16 cellular contexts compared by ENCODE assay signal in genomic region chr2:27082773-27083409, GRCh38. TPM values are rescaled to one million over a fixed set of nuclear protein-coding genes. Genes with fewer than 3 reads are reported as not detected.
DNase-seq lines count a peak whose midpoint lies in the region; ATAC-seq and TF ChIP-seq lines count a peak whose summit lies in the region.
"Had no signal": no experiment of that assay in that cellular context is flagged by ENCODE, and none has a peak within 500 bp of the region (broad histone marks: within the 10 kb centered on the region; RNA-seq: fewer than 3 reads in every experiment).

No MANE protein-coding gene starts in this region.

- no peaks in the 10 kb centered on the region for H3K9me3 Mint-ChIP-seq in nephron
- H3K9me3 Mint-ChIP-seq in stimulated activated effector memory CD8-positive, alpha-beta T cell treated with anti-CD3 and anti-CD28 coated beads, Interleukin-12 subunit alpha, Interleukin-12 subunit beta, amount 100 ng/mL, for 72 hours = no peaks in the 10 kb centered on the region
- H3K9me3 Mint-ChIP-seq: CD8-positive, alpha-beta memory T cell; GM23338 had no signal

- peaks cover 66% of the 10 kb centered on the region for H3K4me1 ChIP-seq in left ventricle myocardium inferior

- no peak overlapping the region for H3K27ac Mint-ChIP-seq in nephron
- H3K27ac Mint-ChIP-seq in stimulated activated effector memory CD8-positive, alpha-beta T cell treated with anti-CD3 and anti-CD28 coated beads, Interleukin-12 subunit alpha, Interleukin-12 subunit beta, amount 100 ng/mL, for 72 hours = no peak overlapping the region
- H3K27ac Mint-ChIP-seq: B cell; CD8-positive, alpha-beta memory T cell had no signal

- peak overlapping the region in 2 of 3 experiments; percentile 21 to 42 for H3K4me3 Mint-ChIP-seq in nephron
- H3K4me3 Mint-ChIP-seq in stimulated activated effector memory CD8-positive, alpha-beta T cell treated with anti-CD3 and anti-CD28 coated beads, Interleukin-12 subunit alpha, Interleukin-12 subunit beta, amount 100 ng/mL, for 72 hours = peak overlapping the region; percentile 23
- H3K4me3 Mint-ChIP-seq: B cell, GM23338 had no signal

- TF ChIP-seq CTCF in left ventricle myocardium inferior (IDR thresholded peaks at IDR 0.05; ENCODE audit: borderline replicate concordance) = no peak
- TF ChIP-seq CTCF in VCaP (conservative IDR thresholded peaks at IDR 0.05) = no peak
- no peak for TF ChIP-seq CTCF in nephron (IDR thresholded peaks at IDR 0.05; ENCODE audit: unreplicated experiment in 3 of 3)

- no peaks in the 10 kb centered on the region for H3K27me3 ChIP-seq in left ventricle myocardium inferior (ENCODE audit: low read depth)
- H3K27me3 ChIP-seq: MG63 had no signal

- H3K36me3 ChIP-seq in left ventricle myocardium inferior = no peaks in the 10 kb centered on the region

- no peaks in the 10 kb centered on the region for H3K9me3 ChIP-seq in left ventricle myocardium inferior (replicated peaks)
- H3K9me3 ChIP-seq: MG63 had no signal

- H3K36me3 Mint-ChIP-seq in nephron (ENCODE audit: low read depth) = peaks cover 7% of the 10 kb centered on the region
- H3K36me3 Mint-ChIP-seq in stimulated activated effector memory CD8-positive, alpha-beta T cell treated with anti-CD3 and anti-CD28 coated beads, Interleukin-12 subunit alpha, Interleukin-12 subunit beta, amount 100 ng/mL, for 72 hours = peaks cover 17% of the 10 kb centered on the region
- H3K36me3 Mint-ChIP-seq: CD8-positive, alpha-beta memory T cell had no signal

- ATAC-seq in Right ventricle myocardium superior (ENCODE audit: poor library complexity) = no peak
- no peak for ATAC-seq in stimulated activated effector memory CD8-positive, alpha-beta T cell treated with anti-CD3 and anti-CD28 coated beads, Interleukin-12 subunit alpha, Interleukin-12 subunit beta, amount 100 ng/mL, for 72 hours
- no peak for ATAC-seq in GM18870 (IDR thresholded peaks at IDR 0.05; ENCODE audit: unreplicated experiment)
- ATAC-seq: GM23338 had no signal

- H3K4me3 ChIP-seq in left ventricle myocardium inferior = no peak overlapping the region
- H3K4me3 ChIP-seq: GM23338, MG63 had no signal

- intact Hi-C loops in Right ventricle myocardium superior (cut with DNase I) (loop anchor here (10.0 kb wide), 1 partner anchor 48 kb away; the partner anchor contains the start of gene TMEM214), left ventricle myocardium inferior (cut with micrococcal nuclease) (loop anchor here (10.0 kb wide), 1 partner anchor 118 kb away; no protein-coding TSS in a partner anchor)

- DNase-seq in Right ventricle myocardium superior (peak; percentile 39), left ventricle myocardium inferior (no peak), NCI-H1694 (lab: John Stamatoyannopoulos, UW) (no peak), CD1c-positive myeloid dendritic cell (ENCODE audit: extremely low spot score) (no peak)
- DNase-seq in stimulated activated effector memory CD8-positive, alpha-beta T cell treated with anti-CD3 and anti-CD28 coated beads, Interleukin-12 subunit alpha, Interleukin-12 subunit beta, amount 100 ng/mL, for 72 hours (ENCODE audit: low spot score in 2 of 2) = no peak
- DNase-seq: CD8-positive, alpha-beta memory T cell; GF-D8; MG63; NCI-H2029 treated with DMSO at 0.1 percent for 48 hours; NCI-H510A treated with DMSO at 0.1 percent for 48 hours had no signal

- H3K27ac ChIP-seq in left ventricle myocardium inferior (replicated peaks) = no peak overlapping the region
- peak overlapping the region; percentile 81; the same call in 1 of the 2 replicates for H3K27ac ChIP-seq in VCaP
- H3K27ac ChIP-seq: KMS-11 had no signal

- H3K27me3 Mint-ChIP-seq in nephron (ENCODE audit: low read depth) = peaks cover 9% of the 10 kb centered on the region
- H3K27me3 Mint-ChIP-seq: B cell had no signal

- H3K4me1 Mint-ChIP-seq in nephron = peaks cover 62% of the 10 kb centered on the region
- peaks cover 47% of the 10 kb centered on the region for H3K4me1 Mint-ChIP-seq in stimulated activated effector memory CD8-positive, alpha-beta T cell treated with anti-CD3 and anti-CD28 coated beads, Interleukin-12 subunit alpha, Interleukin-12 subunit beta, amount 100 ng/mL, for 72 hours

RNA-seq across cellular contexts. Expression of gene KHK, which starts 3.7 kb away (rescaled TPM):
- 3.3 TPM for total RNA-seq in Right ventricle myocardium superior
- total RNA-seq in left ventricle myocardium inferior = 2.9 TPM

RNA-seq across cellular contexts. Expression of gene EMILIN1, which starts 4.5 kb away (rescaled TPM):
- 17.4 TPM for total RNA-seq in Right ventricle myocardium superior
- total RNA-seq in left ventricle myocardium inferior = 18.4 TPM

RNA-seq across cellular contexts. Expression of gene OST4, which starts 11.4 kb away (rescaled TPM):
- total RNA-seq in Right ventricle myocardium superior (393 TPM), left ventricle myocardium inferior (354 TPM)

RNA-seq across cellular contexts. Expression of gene AGBL5, which starts 31.4 kb away (rescaled TPM):
- total RNA-seq in Right ventricle myocardium superior (6.8 TPM), left ventricle myocardium inferior (10.0 TPM)

RNA-seq across cellular contexts. Expression of gene CGREF1, which starts 36.0 kb away (rescaled TPM):
- total RNA-seq in Right ventricle myocardium superior = 1.4 TPM
- total RNA-seq in left ventricle myocardium inferior = 0.80 TPM
- total RNA-seq: B cell had no signal
